ENCODE assay signal across 9 cellular contexts in genomic region chrX:47568656-47569295, GRCh38. TPM values are rescaled to one million over a fixed set of nuclear protein-coding genes. Genes with fewer than 3 reads are reported as not detected.
A peak's percentile ranks its signal among the peaks of the same experiment; 100 is the strongest.
DNase-seq lines count a peak whose midpoint lies in the region; ATAC-seq, FAIRE-seq and TF ChIP-seq lines count a peak whose summit lies in the region.
"Had no signal": no experiment of that assay in that cellular context is flagged by ENCODE, and none has a peak within 500 bp of the region (broad histone marks: within the 10 kb centered on the region; RNA-seq: fewer than 3 reads in every experiment).

No MANE protein-coding gene starts in this region.

- peaks cover 4 to 8% of the 10 kb centered on the region in 2 experiments for H3K36me3 ChIP-seq in keratinocyte (ENCODE audit: control insufficient read depth in 2 of 2, extremely low read depth in 1 of 2, insufficient read depth in 2 of 2, low read length in 2 of 2)

- H3K9me1 ChIP-seq in keratinocyte (ENCODE audit: control insufficient read depth, extremely low read depth, insufficient read depth, low read length): no peaks in the 10 kb centered on the region

- H2AFZ ChIP-seq in keratinocyte (ENCODE audit: control insufficient read depth, low read length): no peak overlapping the region

- no peaks in the 10 kb centered on the region for H3K79me2 ChIP-seq in keratinocyte (ENCODE audit: control insufficient read depth, insufficient read depth, low read length)

- dilution Hi-C loops in keratinocyte (cut with MboI; ENCODE audit: extremely low pct_ligation_motif_present, low sequenced_read_pairs): no loop called here

- no peak for FAIRE-seq in keratinocyte (lab: Jason Lieb, UNC)

- in situ Hi-C loops in ACHN (cut with HindIII; ENCODE audit: low pct_ligation_motif_present, low pct_unique_long_range_greater_than_20kb, low sequenced_read_pairs): no loop called here

- peaks cover 2% of the 10 kb centered on the region for H3K9me3 ChIP-seq in keratinocyte (ENCODE audit: control insufficient read depth, low read depth, low read length)

- ATAC-seq in GM21381 (IDR thresholded peaks at IDR 0.05; ENCODE audit: unreplicated experiment): no peak
- ATAC-seq in GM19455 (IDR thresholded peaks at IDR 0.05; ENCODE audit: unreplicated experiment): no peak

- no peak overlapping the region for H3K4me2 ChIP-seq in keratinocyte (ENCODE audit: control insufficient read depth, extremely low read depth, insufficient read depth, low read depth, low read length)

- TF ChIP-seq CTCF in GM12874 (IDR thresholded peaks at IDR 0.05; ENCODE audit: insufficient read depth, low read depth, low read length): peak; percentile 41; the same call in 1 of the 2 replicates
- TF ChIP-seq CTCF in keratinocyte (optimal IDR thresholded peaks at IDR 0.05 in 1 of 3, IDR thresholded peaks at IDR 0.05 in 1 of 3, conservative IDR thresholded peaks at IDR 0.05 in 1 of 3; ENCODE audit: extremely low read depth in 1 of 3, insufficient read depth in 2 of 3, low read length in 3 of 3): peak in 2 of 3 experiments; percentile 33 to 34

- H3K27ac ChIP-seq in keratinocyte (ENCODE audit: control insufficient read depth, insufficient read depth, low read length): no peak overlapping the region

- no peaks in the 10 kb centered on the region for H3K4me1 ChIP-seq in keratinocyte (ENCODE audit: control insufficient read depth, extremely low read depth, insufficient read depth, low read length)

- no peaks in the 10 kb centered on the region for H4K20me1 ChIP-seq in keratinocyte (ENCODE audit: control insufficient read depth, extremely low read depth, insufficient read depth, low read length)

- H3K4me3 ChIP-seq in keratinocyte (ENCODE audit: control insufficient read depth in 2 of 3, extremely low read depth in 1 of 3, insufficient read depth in 2 of 3, low read depth in 1 of 3, low read length in 3 of 3): no peak overlapping the region

- DNase-seq in ACHN (peak; percentile 26), keratinocyte (ENCODE audit: low read depth, low spot score) (no peak), mucosa of gallbladder (ENCODE audit: low spot score) (no peak), NCI-H2107 treated with DMSO at 0.1 percent for 48 hours (lab: John Stamatoyannopoulos, UW; ENCODE audit: unreplicated experiment) (no peak)
- peak; percentile 36 for DNase-seq in activated CD4-positive, alpha-beta T cell treated with anti-CD3 and anti-CD28 coated beads, Interleukin-2, amount 50 U/mL, for 1 hour

- no peak overlapping the region for H3K9ac ChIP-seq in keratinocyte (ENCODE audit: control insufficient read depth, extremely low read depth, insufficient read depth, low read length)

- no peaks in the 10 kb centered on the region for H3K27me3 ChIP-seq in keratinocyte (ENCODE audit: control insufficient read depth, extremely low read depth, insufficient read depth, low read length)

RNA-seq across cellular contexts. Expression of gene ARAF, which starts 7.8 kb away (rescaled TPM):
- polyA plus RNA-seq in keratinocyte: 21.3 to 40.5 TPM (median 22.4 TPM) in 3 replicates
- polyA plus RNA-seq in keratinocyte (2011; ENCODE audit: low read depth): 5.6 TPM
- 28.4 and 29.0 TPM in 2 replicates for polyA plus RNA-seq in keratinocyte (2011; cell fraction: cytosol; rRNA removed)
- polyA plus RNA-seq in keratinocyte (2011; cell fraction: nucleus; rRNA removed): 47.8 and 49.4 TPM in 2 replicates
- polyA plus RNA-seq in keratinocyte (2012; ENCODE audit: low replicate concordance): 22.9 and 34.4 TPM in 2 replicates
- 43.0 to 96.2 TPM (median 65.5 TPM) in 3 replicates for polyA minus RNA-seq in keratinocyte
- polyA minus RNA-seq in keratinocyte (2011; cell fraction: cytosol; rRNA and poly(A)+ RNA removed): 23.4 TPM
- 12.7 and 20.2 TPM in 2 replicates for polyA minus RNA-seq in keratinocyte (2011; cell fraction: nucleus; rRNA and poly(A)+ RNA removed)
- total RNA-seq in mucosa of gallbladder: 96.5 TPM

RNA-seq across cellular contexts. Expression of gene TIMP1, which starts 13.5 kb away (rescaled TPM):
- polyA plus RNA-seq in keratinocyte: 151 to 328 TPM (median 162 TPM) in 3 replicates
- polyA plus RNA-seq in keratinocyte (2011; ENCODE audit: low read depth): 10.1 TPM
- polyA plus RNA-seq in keratinocyte (2011; cell fraction: cytosol; rRNA removed): 143 and 188 TPM in 2 replicates
- 127 and 170 TPM in 2 replicates for polyA plus RNA-seq in keratinocyte (2011; cell fraction: nucleus; rRNA removed)
- 180 and 201 TPM in 2 replicates for polyA plus RNA-seq in keratinocyte (2012; ENCODE audit: low replicate concordance)
- polyA minus RNA-seq in keratinocyte: 329 to 825 TPM (median 346 TPM) in 3 replicates
- polyA minus RNA-seq in keratinocyte (2011; cell fraction: cytosol; rRNA and poly(A)+ RNA removed): 340 TPM
- 88.3 and 93.9 TPM in 2 replicates for polyA minus RNA-seq in keratinocyte (2011; cell fraction: nucleus; rRNA and poly(A)+ RNA removed)
- 574 TPM for total RNA-seq in mucosa of gallbladder

RNA-seq across cellular contexts. Expression of gene SYN1, which starts 50.9 kb away (rescaled TPM):
- 0.07 to 0.36 TPM in 2 of 3 replicates, not detected in the other for polyA plus RNA-seq in keratinocyte
- 0.49 TPM for polyA plus RNA-seq in keratinocyte (2011; ENCODE audit: low read depth)
- polyA plus RNA-seq in keratinocyte (2011; cell fraction: cytosol; rRNA removed): 0.34 and 0.56 TPM in 2 replicates
- 0.19 and 1.1 TPM in 2 replicates for polyA plus RNA-seq in keratinocyte (2011; cell fraction: nucleus; rRNA removed)
- polyA plus RNA-seq in keratinocyte (2012; ENCODE audit: low replicate concordance): 0.85 and 1.2 TPM in 2 replicates
- 0.10 to 3.0 TPM in 2 of 3 replicates, not detected in the other for polyA minus RNA-seq in keratinocyte
- polyA minus RNA-seq in keratinocyte (2011; cell fraction: cytosol; rRNA and poly(A)+ RNA removed): not detected
- 0.32 TPM in 1 of 2 replicates, not detected in the other for polyA minus RNA-seq in keratinocyte (2011; cell fraction: nucleus; rRNA and poly(A)+ RNA removed)
- total RNA-seq in mucosa of gallbladder: 0.55 TPM
- total RNA-seq: skeletal muscle tissue had no signal

Comparison
In these comparisons a context has a peak if more than half of its experiments do, and no peak if none do; other contexts are left out.
1. DNase-seq: peak in ACHN (single experiment) and activated CD4-positive, alpha-beta T cell treated with anti-CD3 and anti-CD28 coated beads, Interleukin-2, amount 50 U/mL, for 1 hour (single experiment); none in keratinocyte (single experiment), mucosa of gallbladder (single experiment) and NCI-H2107 treated with DMSO at 0.1 percent for 48 hours (single experiment).